Comparison of ENCODE assay signal across 16 cellular contexts in the genomic region with DNA sequence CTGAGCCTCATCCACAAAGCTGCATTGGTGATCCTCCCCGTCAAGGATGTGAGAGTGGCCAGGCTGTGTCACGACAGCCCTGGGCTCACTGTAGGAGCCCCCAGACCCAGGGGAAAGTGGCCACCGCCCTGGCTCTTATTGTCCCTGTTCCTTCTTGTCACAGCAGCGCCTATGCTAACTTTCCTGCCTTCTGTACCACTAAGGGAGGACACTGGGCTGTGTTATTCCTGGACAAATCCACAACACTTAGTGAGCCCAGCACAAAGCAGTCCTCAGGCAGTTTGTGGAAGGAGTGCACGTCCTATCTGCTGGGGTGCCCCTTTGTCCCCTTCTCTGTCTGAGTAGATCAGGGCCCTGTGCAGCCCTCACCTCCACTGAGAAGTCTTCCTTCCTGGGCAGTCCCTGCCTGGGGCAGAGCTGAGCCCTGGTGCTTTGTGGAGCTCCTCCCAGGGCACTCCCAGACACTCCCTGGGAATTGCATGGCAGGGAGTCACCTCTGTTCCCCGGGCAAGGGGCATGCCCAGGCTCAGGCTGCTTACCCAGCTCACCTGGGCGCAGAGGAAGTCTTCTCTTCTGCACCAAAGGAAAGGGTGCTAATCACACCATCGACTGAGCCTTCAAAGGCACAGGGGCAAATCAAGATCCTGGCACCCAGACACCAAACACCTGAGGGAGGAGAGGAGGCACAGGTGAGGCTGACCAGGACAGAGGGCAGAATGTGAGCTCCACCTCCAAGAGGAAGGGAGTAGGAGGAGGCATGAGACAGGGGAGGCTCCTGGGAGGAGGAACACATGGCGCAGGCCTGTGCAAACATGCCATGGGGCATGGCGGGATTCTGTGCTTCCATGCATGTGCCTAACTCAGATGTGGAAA.
DNase-seq lines count a peak whose midpoint lies in the region; ATAC-seq and TF ChIP-seq lines count a peak whose summit lies in the region.
"Had no signal": no experiment of that assay in that cellular context is flagged by ENCODE, and none has a peak within 500 bp of the region (broad histone marks: within the 10 kb centered on the region; RNA-seq: fewer than 3 reads in every experiment).

No MANE protein-coding gene starts in this region.

- TF ChIP-seq CTCF in RWPE1 (conservative IDR thresholded peaks at IDR 0.05; ENCODE audit: low read depth) (no peak), left lung (IDR thresholded peaks at IDR 0.05) (no peak)

- H3K4me1 Mint-ChIP-seq in stimulated activated effector memory CD8-positive, alpha-beta T cell treated with anti-CD3 and anti-CD28 coated beads, Interleukin-12 subunit alpha, Interleukin-12 subunit beta, amount 100 ng/mL, for 72 hours = peaks cover 22% of the 10 kb centered on the region

- intact Hi-C loops in left lung (cut with DNase I) = no loop called here

- H3K27me3 ChIP-seq in left lung = peaks cover 0 to 6% of the 10 kb centered on the region in 2 donors
- H3K27me3 ChIP-seq: heart left ventricle, testis had no signal

- no peaks in the 10 kb centered on the region for H3K36me3 Mint-ChIP-seq in stimulated activated effector memory CD8-positive, alpha-beta T cell treated with anti-CD3 and anti-CD28 coated beads, Interleukin-12 subunit alpha, Interleukin-12 subunit beta, amount 100 ng/mL, for 72 hours
- H3K36me3 Mint-ChIP-seq: activated naive CD4-positive, alpha-beta T cell treated with anti-CD3 and anti-CD28 coated beads, Interleukin-2, amount 50 U/mL, for 72 hours had no signal

- H3K27ac Mint-ChIP-seq in stimulated activated effector memory CD8-positive, alpha-beta T cell treated with anti-CD3 and anti-CD28 coated beads, Interleukin-12 subunit alpha, Interleukin-12 subunit beta, amount 100 ng/mL, for 72 hours = peak overlapping the region; percentile 68
- H3K27ac Mint-ChIP-seq: activated naive CD4-positive, alpha-beta T cell treated with anti-CD3 and anti-CD28 coated beads, Interleukin-2, amount 50 U/mL, for 72 hours had no signal

- peak; percentile 87 for ATAC-seq in left lung
- no peak for ATAC-seq in stimulated activated effector memory CD8-positive, alpha-beta T cell treated with anti-CD3 and anti-CD28 coated beads, Interleukin-12 subunit alpha, Interleukin-12 subunit beta, amount 100 ng/mL, for 72 hours
- ATAC-seq in HG03135 (IDR thresholded peaks at IDR 0.05; ENCODE audit: unreplicated experiment) = no peak
- ATAC-seq in GM21447 (IDR thresholded peaks at IDR 0.05; ENCODE audit: unreplicated experiment) = no peak
- ATAC-seq: activated naive CD4-positive, alpha-beta T cell treated with anti-CD3 and anti-CD28 coated beads, Interleukin-2, amount 50 U/mL, for 72 hours; heart left ventricle had no signal

- peak; percentile 43 for DNase-seq in activated CD8-positive, alpha-beta memory T cell treated with anti-CD3 and anti-CD28 coated beads, Interleukin-2, amount 50 U/mL, for 48 hours
- no peak for DNase-seq in activated CD8-positive, alpha-beta memory T cell treated with anti-CD3 and anti-CD28 coated beads, Interleukin-2, amount 50 U/mL, for 4 hours
- DNase-seq in RWPE1 (ENCODE audit: low spot score) (peak; percentile 88), left lung (no peak), SK-N-DZ (ENCODE audit: low spot score) (no peak)
- no peak for DNase-seq in stimulated activated effector memory CD8-positive, alpha-beta T cell treated with anti-CD3 and anti-CD28 coated beads, Interleukin-12 subunit alpha, Interleukin-12 subunit beta, amount 100 ng/mL, for 72 hours (ENCODE audit: low spot score in 2 of 2)
- DNase-seq: caudate nucleus, DMS 273 treated with DMSO at 0.1 percent for 48 hours, NCI-H1694 treated with DMSO at 0.1 percent for 48 hours, NCI-H774, SIG-M5, testis had no signal

- CTCF ChIA-PET in RWPE1 (lab: Yijun Ruan, JAX) = interaction anchor here (0.6 to 1.5 kb wide), 2 partner anchors 8 to 24 kb away, joined by 3 read pairs; no protein-coding TSS in a partner anchor

- no peak overlapping the region for H3K4me3 Mint-ChIP-seq in stimulated activated effector memory CD8-positive, alpha-beta T cell treated with anti-CD3 and anti-CD28 coated beads, Interleukin-12 subunit alpha, Interleukin-12 subunit beta, amount 100 ng/mL, for 72 hours

- POLR2A ChIA-PET in RWPE1 (lab: Yijun Ruan, JAX; ENCODE audit: low non-redundant PET) = no interaction called here

- no peaks in the 10 kb centered on the region for H3K36me3 ChIP-seq in left lung
- H3K36me3 ChIP-seq: heart left ventricle had no signal

- peak overlapping the region; percentile 90 for H3K27ac ChIP-seq in RWPE1
- no peak overlapping the region for H3K27ac ChIP-seq in left lung
- H3K27ac ChIP-seq: heart left ventricle, testis had no signal

- H3K9me3 Mint-ChIP-seq in stimulated activated effector memory CD8-positive, alpha-beta T cell treated with anti-CD3 and anti-CD28 coated beads, Interleukin-12 subunit alpha, Interleukin-12 subunit beta, amount 100 ng/mL, for 72 hours = no peaks in the 10 kb centered on the region
- H3K9me3 Mint-ChIP-seq: activated naive CD4-positive, alpha-beta T cell treated with anti-CD3 and anti-CD28 coated beads, Interleukin-2, amount 50 U/mL, for 72 hours had no signal

- no peaks in the 10 kb centered on the region for H3K4me1 ChIP-seq in left lung
- H3K4me1 ChIP-seq: testis had no signal

- H3K9me3 ChIP-seq in left lung = no peaks in the 10 kb centered on the region
- H3K9me3 ChIP-seq: heart left ventricle, testis had no signal

- no peak overlapping the region for H3K4me3 ChIP-seq in left lung
- H3K4me3 ChIP-seq: heart left ventricle, testis had no signal

Comparison
In these comparisons a context has a peak if more than half of its experiments do, and no peak if none do; other contexts are left out.
1. DNase-seq: peak in activated CD8-positive, alpha-beta memory T cell treated with anti-CD3 and anti-CD28 coated beads, Interleukin-2, amount 50 U/mL, for 48 hours (single experiment) and RWPE1 (single experiment); none in activated CD8-positive, alpha-beta memory T cell treated with anti-CD3 and anti-CD28 coated beads, Interleukin-2, amount 50 U/mL, for 4 hours (single experiment), left lung (0 of 2), stimulated activated effector memory CD8-positive, alpha-beta T cell treated with anti-CD3 and anti-CD28 coated beads, Interleukin-12 subunit alpha, Interleukin-12 subunit beta, amount 100 ng/mL, for 72 hours (0 of 2) and SK-N-DZ (single experiment).